ENCODE assay signal across 8 cellular contexts in the genomic region with DNA sequence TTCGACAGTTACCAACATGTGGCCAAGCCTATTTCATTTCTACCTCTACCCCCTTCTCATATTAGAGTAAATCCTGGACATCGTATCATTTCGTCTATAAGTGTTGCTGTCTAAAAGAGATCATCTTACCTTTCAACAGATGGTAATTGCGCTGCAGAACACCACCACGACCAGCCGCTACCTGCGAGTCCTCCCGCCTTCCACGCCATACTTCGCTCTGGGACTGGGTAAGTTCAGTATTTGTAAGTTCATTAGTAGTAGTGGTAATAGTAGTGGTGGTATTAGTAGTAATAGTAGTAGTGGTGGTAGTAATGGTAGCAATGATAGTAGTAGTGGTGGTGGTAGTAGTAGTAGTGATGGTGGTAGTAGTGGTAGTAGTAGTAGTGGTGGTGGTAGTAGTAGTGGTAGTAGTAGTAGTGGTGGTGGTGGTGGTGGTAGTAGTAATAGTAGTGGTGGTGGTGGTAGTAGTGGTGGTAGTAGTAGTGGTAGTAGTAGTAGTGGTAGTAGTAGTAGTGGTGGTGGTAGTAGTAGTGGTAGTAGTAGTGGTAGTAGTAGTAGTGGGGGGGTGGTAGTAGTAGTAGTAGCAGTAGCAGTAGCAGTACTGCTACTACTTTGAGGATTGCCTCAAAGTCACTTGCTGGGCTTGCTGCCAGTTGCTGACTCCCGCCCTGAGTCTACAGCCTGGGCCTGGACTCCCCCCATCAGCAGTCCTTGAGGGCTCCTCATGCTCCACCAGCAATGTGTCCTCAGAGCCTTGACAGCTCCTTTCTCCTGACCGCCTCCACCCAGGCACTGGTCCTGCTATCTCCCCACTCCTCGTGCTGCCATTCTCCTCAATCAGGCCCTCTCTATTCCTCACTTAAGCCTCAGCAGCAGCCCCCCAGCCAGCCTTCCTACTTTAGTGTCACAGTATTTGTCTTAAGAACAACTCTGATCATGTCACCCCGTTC. TPM values are rescaled to one million over a fixed set of nuclear protein-coding genes. Genes with fewer than 3 reads are reported as not detected.
DNase-seq lines count a peak whose midpoint lies in the region; ATAC-seq, FAIRE-seq and TF ChIP-seq lines count a peak whose summit lies in the region.

No MANE protein-coding gene starts in this region.

- H3K9me3 ChIP-seq in RWPE2 (ENCODE audit: severe bottlenecking) (no peaks in the 10 kb centered on the region), endodermal cell (ENCODE audit: control insufficient read depth, low read length) (peaks cover 9% of the 10 kb centered on the region), psoas muscle (no peaks in the 10 kb centered on the region), Peyer's patch (peaks cover 0 to 11% (median 2%) of the 10 kb centered on the region in 4 donors)

- H3K4me3 Mint-ChIP-seq in endodermal cell, result no peak overlapping the region

- H3K4me1 ChIP-seq in RWPE2 (ENCODE audit: insufficient read depth, poor library complexity, severe bottlenecking) (no peaks in the 10 kb centered on the region), endodermal cell (ENCODE audit: control insufficient read depth, insufficient read depth, low read length) (no peaks in the 10 kb centered on the region), psoas muscle (no peaks in the 10 kb centered on the region), Peyer's patch (no peaks in the 10 kb centered on the region)

- peaks cover 9% of the 10 kb centered on the region for H3K4me1 Mint-ChIP-seq in endodermal cell

- H3K27me3 ChIP-seq in RWPE2 (ENCODE audit: insufficient read depth, poor library complexity, severe bottlenecking), result no peaks in the 10 kb centered on the region
- H3K27me3 ChIP-seq in endodermal cell (ENCODE audit: control insufficient read depth, insufficient read depth, low read length, poor library complexity, severe bottlenecking), result no peaks in the 10 kb centered on the region
- no peaks in the 10 kb centered on the region for H3K27me3 ChIP-seq in psoas muscle (ENCODE audit: insufficient read depth in 3 of 3, low read length in 2 of 3)
- no peaks in the 10 kb centered on the region for H3K27me3 ChIP-seq in Peyer's patch

- intact Hi-C loops in psoas muscle (cut with DNase I), result no loop called here

- H3K9ac ChIP-seq in endodermal cell (ENCODE audit: extremely low read depth, low read length, poor library complexity, severe bottlenecking), result no peak overlapping the region

- ATAC-seq in RWPE2 (ENCODE audit: low read depth) (peak; percentile 57), psoas muscle (peak in 3 of 4 donors; percentile 37 to 64 (median 44)), GM21576 (IDR thresholded peaks at IDR 0.05; ENCODE audit: unreplicated experiment) (no peak)

- peak; percentile 99 for FAIRE-seq in GM12891 (lab: Jason Lieb, UNC)

- H3K27ac Mint-ChIP-seq in endodermal cell, result no peak overlapping the region

- WGBS in endodermal cell (ENCODE audit: insufficient coverage in 1 of 2, insufficient read length in 1 of 2), 2 experiments, result 92 to 94% methylated on average over 13 to 14 of the region's 14 CpGs
- WGBS in psoas muscle, 3 donors, result 82 to 89% (median 85%) methylated on average over 13 to 14 of the region's 14 CpGs

- TF ChIP-seq CTCF in RWPE2 (IDR thresholded peaks at IDR 0.05; ENCODE audit: poor library complexity, severe bottlenecking) (no peak), endodermal cell (conservative IDR thresholded peaks at IDR 0.05) (no peak), psoas muscle (IDR thresholded peaks at IDR 0.05) (no peak), Peyer's patch (IDR thresholded peaks at IDR 0.05) (no peak)

- TF ChIP-seq POLR2A in GM12891 (IDR thresholded peaks at IDR 0.05; ENCODE audit: low read depth, low read length) (no peak), Peyer's patch (IDR thresholded peaks at IDR 0.05) (no peak)

- peaks cover 2% of the 10 kb centered on the region for H3K27me3 Mint-ChIP-seq in endodermal cell (ENCODE audit: insufficient read depth)

- H3K9me3 Mint-ChIP-seq in endodermal cell, result peaks cover 37% of the 10 kb centered on the region

- peak; percentile 36 for DNase-seq in GM12891 (ENCODE audit: insufficient read length, low spot score)
- no peak for DNase-seq in RWPE2 (ENCODE audit: low spot score)
- DNase-seq in endodermal cell, result peak; percentile 61
- DNase-seq in psoas muscle, result peak in 1 of 2 donors; percentile 42
- no peak for DNase-seq in NCI-H2227 treated with DMSO at 0.1 percent for 48 hours (lab: John Stamatoyannopoulos, UW)
- no peak for DNase-seq in Peyer's patch
- DNase-seq in NOMO-1 treated with dmso at 0.1 percent for 144 hours (lab: John Stamatoyannopoulos, UW; ENCODE audit: unreplicated experiment), result no peak

- H3K27ac ChIP-seq in RWPE2 (ENCODE audit: poor library complexity, severe bottlenecking) (no peak overlapping the region), endodermal cell (ENCODE audit: low read depth, low read length) (no peak overlapping the region), psoas muscle (no peak overlapping the region), Peyer's patch (no peak overlapping the region)

- H3K36me3 ChIP-seq in RWPE2 (ENCODE audit: low read depth) (no peaks in the 10 kb centered on the region), endodermal cell (ENCODE audit: control insufficient read depth, insufficient read depth, low read length) (no peaks in the 10 kb centered on the region), psoas muscle (ENCODE audit: insufficient read depth in 1 of 2, low read depth in 1 of 2) (no peaks in the 10 kb centered on the region), Peyer's patch (no peaks in the 10 kb centered on the region)

- H3K36me3 Mint-ChIP-seq in endodermal cell (ENCODE audit: low read depth), result peaks cover 10% of the 10 kb centered on the region

- H3K4me3 ChIP-seq in RWPE2 (ENCODE audit: severe bottlenecking), result no peak overlapping the region
- H3K4me3 ChIP-seq in endodermal cell (ENCODE audit: low read length), result peak overlapping the region; percentile 79
- no peak overlapping the region for H3K4me3 ChIP-seq in psoas muscle
- no peak overlapping the region for H3K4me3 ChIP-seq in Peyer's patch

TF ChIP-seq in GM12891, 5 proteins besides CTCF, POLR2A, EP300 and RAD21:
- TF ChIP-seq POU2F2 (IDR thresholded peaks at IDR 0.05; ENCODE audit: low read depth, low read length) (no peak), SPI1 (IDR thresholded peaks at IDR 0.05; ENCODE audit: low read depth, low read length) (no peak), TAF1 (IDR thresholded peaks at IDR 0.05; ENCODE audit: low read depth, low read length) (no peak), PAX5 (IDR thresholded peaks at IDR 0.05; ENCODE audit: insufficient read depth, low read length, severe bottlenecking) (no peak), POLR2AphosphoS5 (IDR thresholded peaks at IDR 0.05; ENCODE audit: low read depth, low read length) (no peak)

RNA-seq across cellular contexts. Expression of gene DLEC1, which starts 45.3 kb away (rescaled TPM):
- polyA plus RNA-seq in GM12891 (2012; ENCODE audit: low read depth, missing spikeins), result 0.08 TPM
- total RNA-seq in endodermal cell (1 to 10 TPM; 3.9 to 6.0 TPM), psoas muscle (under 1 TPM in 2 of 4 donors, not detected in 2; 0.04 to 0.09 TPM), Peyer's patch (1 to 10 TPM in 1 of 4 donors, under 1 TPM in 3; 0.18 to 2.2 (median 0.75) TPM)
- polyA plus RNA-seq in endodermal cell (2013, experiment 1 of 2), result 1.5 TPM
- 0.83 TPM for polyA plus RNA-seq in endodermal cell (2013, experiment 2 of 2)
- under 1 TPM; 0.01 to 0.09 (median 0.05) TPM for polyA plus RNA-seq in psoas muscle

RNA-seq across cellular contexts. Expression of gene ACAA1, which starts 52.6 kb away (rescaled TPM):
- polyA plus RNA-seq in GM12891 (2012; ENCODE audit: low read depth, missing spikeins), result 50.4 TPM
- 10 to 100 TPM; 40.1 to 43.7 TPM for total RNA-seq in endodermal cell
- 26.1 TPM for polyA plus RNA-seq in endodermal cell (2013, experiment 1 of 2)
- 20.7 TPM for polyA plus RNA-seq in endodermal cell (2013, experiment 2 of 2)
- 10 to 100 TPM; 34.9 to 48.6 (median 40.7) TPM for total RNA-seq in psoas muscle
- 10 to 100 TPM; 23.6 to 52.2 (median 28.6) TPM for polyA plus RNA-seq in psoas muscle
- 100 to 1,000 TPM; 123 to 324 (median 186) TPM for total RNA-seq in Peyer's patch

RNA-seq across cellular contexts. Expression of gene MYD88, which starts 54.2 kb away (rescaled TPM):
- polyA plus RNA-seq in GM12891 (2012; ENCODE audit: low read depth, missing spikeins), result 43.8 TPM
- total RNA-seq in endodermal cell (10 to 100 TPM; 16.2 to 18.8 TPM), psoas muscle (1 to 10 TPM; 3.8 to 6.0 (median 4.6) TPM), Peyer's patch (10 to 100 TPM; 41.8 to 82.7 (median 73.8) TPM)
- 21.5 TPM for polyA plus RNA-seq in endodermal cell (2013, experiment 1 of 2)
- 22.1 TPM for polyA plus RNA-seq in endodermal cell (2013, experiment 2 of 2)
- polyA plus RNA-seq in psoas muscle, result 1 to 10 TPM; 2.9 to 7.0 (median 3.0) TPM

RNA-seq across cellular contexts. Expression of gene PLCD1, which starts 54.9 kb away (rescaled TPM):
- polyA plus RNA-seq in GM12891 (2012; ENCODE audit: low read depth, missing spikeins), result 2.2 TPM
- total RNA-seq in endodermal cell (10 to 100 TPM; 54.3 to 66.6 TPM), psoas muscle (1 to 10 TPM; 2.4 to 7.9 (median 4.9) TPM), Peyer's patch (10 to 100 TPM; 36.6 to 47.0 (median 40.5) TPM)
- 45.4 TPM for polyA plus RNA-seq in endodermal cell (2013, experiment 1 of 2)
- 46.2 TPM for polyA plus RNA-seq in endodermal cell (2013, experiment 2 of 2)
- polyA plus RNA-seq in psoas muscle, result 1 to 10 TPM; 3.0 to 5.6 (median 4.8) TPM

Comparison
In these comparisons a context has a peak if more than half of its experiments do, and no peak if none do; other contexts are left out.
1. DNase-seq: peak in GM12891 (single experiment) and endodermal cell (single experiment); none in RWPE2 (single experiment), NCI-H2227 treated with DMSO at 0.1 percent for 48 hours (single experiment), Peyer's patch (0 of 3) and NOMO-1 treated with dmso at 0.1 percent for 144 hours (single experiment).